Comparison of ENCODE assay signal across 18 cellular contexts in genomic region chr19:42155796-42156195, GRCh38.
"Had no signal": no experiment of that assay in that cellular context is flagged by ENCODE, and none has a peak within 500 bp of the region (broad histone marks: within the 10 kb centered on the region; RNA-seq: fewer than 3 reads in every experiment).

No MANE protein-coding gene starts in this region.

- H3K36me3 Mint-ChIP-seq: natural killer cell, type B pancreatic cell had no signal

- H3K9me3 Mint-ChIP-seq: activated naive CD4-positive, alpha-beta T cell treated with anti-CD3 and anti-CD28 coated beads, Interleukin-2, amount 50 U/mL, for 24 hours; natural killer cell; type B pancreatic cell had no signal

- H3K4me1 ChIP-seq: suprapubic skin had no signal

- H3K9me3 ChIP-seq: mucosa of descending colon, spleen, suprapubic skin had no signal

- H3K27ac ChIP-seq: dorsolateral prefrontal cortex, suprapubic skin had no signal

- H3K4me3 ChIP-seq: dorsolateral prefrontal cortex, mucosa of descending colon, spleen, suprapubic skin had no signal

- H3K4me3 Mint-ChIP-seq: activated naive CD4-positive, alpha-beta T cell treated with anti-CD3 and anti-CD28 coated beads, Interleukin-2, amount 50 U/mL, for 24 hours; natural killer cell; type B pancreatic cell had no signal

- DNase-seq: activated CD4-positive, alpha-beta T cell treated with anti-CD3 and anti-CD28 coated beads for 48 hours; activated CD8-positive, alpha-beta memory T cell treated with anti-CD3 and anti-CD28 coated beads for 24 hours; amygdala; dorsolateral prefrontal cortex; islet precursor cell; mammary epithelial cell; mucosa of descending colon; natural killer cell; spleen; stimulated activated CD4-positive, alpha-beta T cell treated with anti-CD3 and anti-CD28 coated beads, Interleukin-1b, Interleukin-23, amount 100 ng/mL, for 48 hours; stimulated activated naive CD4-positive, alpha-beta T cell treated with Interleukin-2 at 50 U/mL for 16 hours; SW 1271; T-helper 9 cell had no signal

- H3K36me3 ChIP-seq: spleen, suprapubic skin had no signal

- H3K27ac Mint-ChIP-seq: type B pancreatic cell had no signal

- ATAC-seq: left lobe of liver, sciatic nerve had no signal
